Comparison of ENCODE assay signal across 27 cellular contexts in the genomic region with DNA sequence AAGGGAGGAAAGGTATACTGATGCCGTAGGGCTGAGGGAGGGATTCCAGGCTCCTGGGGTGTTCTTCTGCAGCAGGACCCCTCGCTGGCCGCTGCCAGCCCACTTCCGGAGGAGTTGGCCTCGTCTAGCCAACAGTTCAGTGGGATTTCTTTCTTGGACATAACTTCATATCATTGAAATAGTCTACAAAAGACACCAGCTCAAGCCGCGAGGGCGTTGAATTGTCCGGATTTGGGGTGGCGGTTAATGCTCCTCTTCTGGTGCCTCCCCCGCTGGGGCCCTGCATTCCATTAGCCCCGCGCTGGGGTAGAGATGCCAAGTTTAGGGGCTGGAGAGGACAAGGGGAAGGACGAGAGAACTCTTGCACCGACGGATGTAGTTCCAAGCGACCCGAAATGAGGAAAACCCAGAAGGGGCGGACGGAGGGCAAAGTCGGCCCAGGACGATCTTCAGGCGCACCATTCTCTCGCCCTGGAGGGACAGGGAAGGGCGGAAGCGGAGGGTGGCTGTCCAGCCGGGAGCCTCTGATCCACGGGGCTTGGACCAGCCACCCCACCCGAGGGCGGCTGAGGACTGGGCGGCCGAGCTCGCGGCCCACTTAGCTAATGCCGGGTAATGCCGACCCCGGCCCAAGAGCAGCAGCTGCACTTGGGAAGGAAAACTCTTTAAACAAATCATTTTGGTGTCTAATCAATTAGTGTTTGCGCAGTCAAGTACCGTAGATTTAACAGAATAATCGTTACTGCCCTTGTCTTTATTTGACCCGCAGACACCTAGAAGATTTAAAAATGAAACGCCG. TPM values are rescaled to one million over a fixed set of nuclear protein-coding genes. Genes with fewer than 3 reads are reported as not detected.
DNase-seq lines count a peak whose midpoint lies in the region; TF ChIP-seq lines count a peak whose summit lies in the region.
"Had no signal": no experiment of that assay in that cellular context is flagged by ENCODE, and none has a peak within 500 bp of the region (broad histone marks: within the 10 kb centered on the region; RNA-seq: fewer than 3 reads in every experiment).

No MANE protein-coding gene starts in this region.

- no peak for TF ChIP-seq CTCF in glutamatergic neuron (IDR thresholded peaks at IDR 0.05; ENCODE audit: partially characterized antibody, unreplicated experiment)
- TF ChIP-seq CTCF in neural cell (IDR thresholded peaks at IDR 0.05; ENCODE audit: poor library complexity, severe bottlenecking): no peak
- no peak for TF ChIP-seq CTCF in HFFc6 (IDR thresholded peaks at IDR 0.05)

- no peak overlapping the region for H2AFZ ChIP-seq in neural cell (ENCODE audit: low read depth, low read length)

- no peaks in the 10 kb centered on the region for H3K9me2 ChIP-seq in neural cell (ENCODE audit: insufficient read depth, low read length)

- H3K4me3 ChIP-seq in HUES48 (ENCODE audit: low read depth, low read length) (peak overlapping the region; percentile 30; the same call in 1 of the 2 replicates), neural cell (ENCODE audit: low read length) (no peak overlapping the region)
- H3K4me3 ChIP-seq: breast epithelium, Peyer's patch, vagina had no signal

- no peak for TF ChIP-seq EP300 in neural cell (conservative IDR thresholded peaks at IDR 0.05; ENCODE audit: poor library complexity, severe bottlenecking)

- H3K27ac Mint-ChIP-seq in glutamatergic neuron (ENCODE audit: unreplicated experiment) (no peak overlapping the region), HFFc6 (no peak overlapping the region)
- H3K27ac Mint-ChIP-seq: CD4-positive, alpha-beta T cell had no signal

- no peaks in the 10 kb centered on the region for H3K9me3 ChIP-seq in HUES48 (ENCODE audit: control insufficient read depth, insufficient read depth, low read length)
- no peaks in the 10 kb centered on the region for H3K9me3 ChIP-seq in neural cell (ENCODE audit: low read length)
- H3K9me3 ChIP-seq: breast epithelium, vagina had no signal

- no peaks in the 10 kb centered on the region for H3K36me3 ChIP-seq in HUES48 (ENCODE audit: control insufficient read depth, insufficient read depth, low read length)
- H3K36me3 ChIP-seq in neural cell (ENCODE audit: insufficient read depth, low read length): no peaks in the 10 kb centered on the region
- H3K36me3 ChIP-seq: breast epithelium, Peyer's patch, vagina had no signal

- no peaks in the 10 kb centered on the region for H3K36me3 Mint-ChIP-seq in glutamatergic neuron (ENCODE audit: unreplicated experiment)
- no peaks in the 10 kb centered on the region for H3K36me3 Mint-ChIP-seq in HFFc6 (ENCODE audit: low read depth)

- H3K4me2 ChIP-seq in neural cell (ENCODE audit: low read length): no peak overlapping the region

- H4K20me1 ChIP-seq in neural cell (ENCODE audit: insufficient read depth): no peaks in the 10 kb centered on the region

- H3K27me3 Mint-ChIP-seq in glutamatergic neuron (ENCODE audit: unreplicated experiment) (peaks cover 31% of the 10 kb centered on the region), HFFc6 (ENCODE audit: insufficient read depth) (peaks cover 67% of the 10 kb centered on the region)

- peak; percentile 6 for DNase-seq in activated CD4-positive, alpha-beta T cell treated with anti-CD3 and anti-CD28 coated beads for 48 hours
- DNase-seq in activated CD4-positive, alpha-beta T cell treated with anti-CD3 and anti-CD28 coated beads, Interleukin-2, amount 50 U/mL, for 4 hours: no peak
- no peak for DNase-seq in glutamatergic neuron
- DNase-seq in OCI-M2 (lab: John Stamatoyannopoulos, UW; ENCODE audit: unreplicated experiment): no peak
- DNase-seq in activated T-cell treated with anti-CD3 and anti-CD28 coated beads for 4 hours: no peak
- DNase-seq in HFFc6: no peak
- DNase-seq: CD4-positive, alpha-beta T cell; effector CD4-positive, alpha-beta T cell; erythroblast; head of caudate nucleus; KBM-7; left cardiac atrium; NCI-H1105 treated with DMSO at 0.1 percent for 48 hours; NCI-H1930; NCI-H2227 treated with DMSO at 0.1 percent for 48 hours; NCI-H526 treated with DMSO at 0.1 percent for 48 hours; nucleus accumbens; Peyer's patch; SIG-M5; stimulated activated naive CD8-positive, alpha-beta T cell treated with anti-CD3 and anti-CD28 coated beads, Interleukin-15, amount 100 ng/mL, for 72 hours had no signal

- no peak overlapping the region for H3K27ac ChIP-seq in HUES48 (ENCODE audit: low read depth, low read length)
- H3K27ac ChIP-seq in neural cell (ENCODE audit: low read length): no peak overlapping the region
- H3K27ac ChIP-seq: 22Rv1, breast epithelium, Peyer's patch, vagina had no signal

- no peak for TF ChIP-seq RAD21 in neural cell (conservative IDR thresholded peaks at IDR 0.05)

- peaks cover 13% of the 10 kb centered on the region for H3K9me3 Mint-ChIP-seq in glutamatergic neuron (ENCODE audit: unreplicated experiment)
- H3K9me3 Mint-ChIP-seq in HFFc6: no peaks in the 10 kb centered on the region
- H3K9me3 Mint-ChIP-seq: CD4-positive, alpha-beta T cell had no signal

- H3K79me2 ChIP-seq in neural cell (replicated peaks; ENCODE audit: insufficient read depth, low read length): no peaks in the 10 kb centered on the region

- H3K4me3 Mint-ChIP-seq in glutamatergic neuron (ENCODE audit: unreplicated experiment): peak overlapping the region; percentile 70
- H3K4me3 Mint-ChIP-seq in HFFc6: no peak overlapping the region
- H3K4me3 Mint-ChIP-seq: CD4-positive, alpha-beta T cell had no signal

- H3K27me3 ChIP-seq in HUES48 (ENCODE audit: control insufficient read depth, insufficient read depth, low read length) (peaks cover 99% of the 10 kb centered on the region), neural cell (ENCODE audit: insufficient read depth, low read depth, low read length) (peaks cover 99% of the 10 kb centered on the region)

- no peaks in the 10 kb centered on the region for H3F3A ChIP-seq in neural cell (ENCODE audit: insufficient read depth, low read length, poor library complexity, severe bottlenecking)

- H3K4me1 ChIP-seq in HUES48 (ENCODE audit: control insufficient read depth, insufficient read depth, low read length): peaks cover 84% of the 10 kb centered on the region
- H3K4me1 ChIP-seq: breast epithelium had no signal

- H3K9ac ChIP-seq in HUES48 (ENCODE audit: low read depth, low read length): no peak overlapping the region
- no peak overlapping the region for H3K9ac ChIP-seq in neural cell (ENCODE audit: low read length)

- H3K4me1 Mint-ChIP-seq in glutamatergic neuron (ENCODE audit: low read depth, unreplicated experiment) (peaks cover 21% of the 10 kb centered on the region), HFFc6 (ENCODE audit: low read depth) (no peaks in the 10 kb centered on the region; the same call in 1 of the 2 replicates)

TF ChIP-seq in neural cell, 6 proteins besides CTCF, POLR2A, EP300 and RAD21:
- TF ChIP-seq SMC3 (conservative IDR thresholded peaks at IDR 0.05; ENCODE audit: poor library complexity) (no peak), POLR2AphosphoS5 (IDR thresholded peaks at IDR 0.05) (peak; percentile 1)

RNA-seq across cellular contexts. Expression of a gene that starts 4.7 kb away (rescaled TPM):
- total RNA-seq in glutamatergic neuron (ENCODE audit: unreplicated experiment): 48.9 TPM
- 1.2 and 3.4 TPM in 2 replicates for polyA plus RNA-seq in neural cell
- 6.8 and 25.6 TPM in 2 replicates for polyA minus RNA-seq in neural cell
- under 1 TPM in 4 of 6 experiments, not detected in 2; 0.16 to 0.38 (median 0.23) TPM for total RNA-seq in HFFc6 (2021; fragmentation: NEBNext Ultra II Directional; extraction: Animal tissue kit (Norgen Biotek cat#: 25700))
- total RNA-seq: breast epithelium; CD4-positive, alpha-beta T cell; left cardiac atrium; MCF 10A; Peyer's patch; skeletal muscle tissue; vagina had no signal

Comparison
In these comparisons a context has a peak if more than half of its experiments do, and no peak if none do; other contexts are left out.
1. RNA of a gene that starts 4.7 kb away (total RNA-seq): 48.9 TPM in glutamatergic neuron (single experiment); 0.16 to 0.38 TPM in HFFc6; every median in the first group is over 10 times any median in the second.